ENCODE assay signal across 1 cellular context in genomic region chr6:166355552-166355951, GRCh38.
TF ChIP-seq lines count a peak whose summit lies in the region.

No MANE protein-coding gene starts in this region.

TF ChIP-seq in K562, 482 proteins besides CTCF, POLR2A, EP300 and RAD21:
- TF ChIP-seq REST (CRISPR knock-in tag; IDR thresholded peaks at IDR 0.05; ENCODE audit: low read depth) (no peak), ZNF134 (CRISPR knock-in tag; conservative IDR thresholded peaks at IDR 0.05) (no peak), ZBTB1 (CRISPR knock-in tag; IDR thresholded peaks at IDR 0.05; ENCODE audit: borderline replicate concordance, low read depth) (no peak), E2F1 (CRISPR knock-in tag; IDR thresholded peaks at IDR 0.05) (no peak), TGIF2 (CRISPR knock-in tag; IDR thresholded peaks at IDR 0.05) (no peak), HMGN3 (IDR thresholded peaks at IDR 0.05; ENCODE audit: borderline replicate concordance, extremely low read depth, insufficient read length, low read depth, low read length) (no peak)
